ENCODE assay signal across 1 cellular context in genomic region chr22:37068859-37069258, GRCh38.
TF ChIP-seq lines count a peak whose summit lies in the region.

No MANE protein-coding gene starts in this region.

TF ChIP-seq in SK-N-SH treated with all-trans-retinoic acid at 6 μM for 48 hours, 23 proteins besides CTCF, POLR2A, EP300 and RAD21 (continued from another document):
- TF ChIP-seq, protein P1, sequence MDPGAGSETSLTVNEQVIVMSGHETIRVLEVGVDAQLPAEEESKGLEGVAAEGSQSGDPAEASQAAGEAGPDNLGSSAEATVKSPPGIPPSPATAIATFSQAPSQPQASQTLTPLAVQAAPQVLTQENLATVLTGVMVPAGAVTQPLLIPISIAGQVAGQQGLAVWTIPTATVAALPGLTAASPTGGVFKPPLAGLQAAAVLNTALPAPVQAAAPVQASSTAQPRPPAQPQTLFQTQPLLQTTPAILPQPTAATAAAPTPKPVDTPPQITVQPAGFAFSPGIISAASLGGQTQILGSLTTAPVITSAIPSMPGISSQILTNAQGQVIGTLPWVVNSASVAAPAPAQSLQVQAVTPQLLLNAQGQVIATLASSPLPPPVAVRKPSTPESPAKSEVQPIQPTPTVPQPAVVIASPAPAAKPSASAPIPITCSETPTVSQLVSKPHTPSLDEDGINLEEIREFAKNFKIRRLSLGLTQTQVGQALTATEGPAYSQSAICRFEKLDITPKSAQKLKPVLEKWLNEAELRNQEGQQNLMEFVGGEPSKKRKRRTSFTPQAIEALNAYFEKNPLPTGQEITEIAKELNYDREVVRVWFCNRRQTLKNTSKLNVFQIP (CRISPR knock-in tag; IDR thresholded peaks at IDR 0.05; ENCODE audit: borderline replicate concordance, low read depth) = no peak
- no peak for TF ChIP-seq SNAI2 (CRISPR knock-in tag; IDR thresholded peaks at IDR 0.05)
- TF ChIP-seq BACH2 (CRISPR knock-in tag; IDR thresholded peaks at IDR 0.05; ENCODE audit: borderline replicate concordance) = no peak
- no peak for TF ChIP-seq ISL1 (CRISPR knock-in tag; IDR thresholded peaks at IDR 0.05)
- TF ChIP-seq ZNF565 (CRISPR knock-in tag; conservative IDR thresholded peaks at IDR 0.05; ENCODE audit: low read depth) = no peak
- no peak for TF ChIP-seq TCF4 (CRISPR knock-in tag; IDR thresholded peaks at IDR 0.05; ENCODE audit: borderline replicate concordance)
- no peak for TF ChIP-seq TOX (CRISPR knock-in tag; IDR thresholded peaks at IDR 0.05; ENCODE audit: borderline replicate concordance)
- TF ChIP-seq, protein P2, sequence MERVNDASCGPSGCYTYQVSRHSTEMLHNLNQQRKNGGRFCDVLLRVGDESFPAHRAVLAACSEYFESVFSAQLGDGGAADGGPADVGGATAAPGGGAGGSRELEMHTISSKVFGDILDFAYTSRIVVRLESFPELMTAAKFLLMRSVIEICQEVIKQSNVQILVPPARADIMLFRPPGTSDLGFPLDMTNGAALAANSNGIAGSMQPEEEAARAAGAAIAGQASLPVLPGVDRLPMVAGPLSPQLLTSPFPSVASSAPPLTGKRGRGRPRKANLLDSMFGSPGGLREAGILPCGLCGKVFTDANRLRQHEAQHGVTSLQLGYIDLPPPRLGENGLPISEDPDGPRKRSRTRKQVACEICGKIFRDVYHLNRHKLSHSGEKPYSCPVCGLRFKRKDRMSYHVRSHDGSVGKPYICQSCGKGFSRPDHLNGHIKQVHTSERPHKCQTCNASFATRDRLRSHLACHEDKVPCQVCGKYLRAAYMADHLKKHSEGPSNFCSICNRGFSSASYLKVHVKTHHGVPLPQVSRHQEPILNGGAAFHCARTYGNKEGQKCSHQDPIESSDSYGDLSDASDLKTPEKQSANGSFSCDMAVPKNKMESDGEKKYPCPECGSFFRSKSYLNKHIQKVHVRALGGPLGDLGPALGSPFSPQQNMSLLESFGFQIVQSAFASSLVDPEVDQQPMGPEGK (CRISPR knock-in tag; IDR thresholded peaks at IDR 0.05; ENCODE audit: borderline replicate concordance) = no peak
- TF ChIP-seq, protein P3, sequence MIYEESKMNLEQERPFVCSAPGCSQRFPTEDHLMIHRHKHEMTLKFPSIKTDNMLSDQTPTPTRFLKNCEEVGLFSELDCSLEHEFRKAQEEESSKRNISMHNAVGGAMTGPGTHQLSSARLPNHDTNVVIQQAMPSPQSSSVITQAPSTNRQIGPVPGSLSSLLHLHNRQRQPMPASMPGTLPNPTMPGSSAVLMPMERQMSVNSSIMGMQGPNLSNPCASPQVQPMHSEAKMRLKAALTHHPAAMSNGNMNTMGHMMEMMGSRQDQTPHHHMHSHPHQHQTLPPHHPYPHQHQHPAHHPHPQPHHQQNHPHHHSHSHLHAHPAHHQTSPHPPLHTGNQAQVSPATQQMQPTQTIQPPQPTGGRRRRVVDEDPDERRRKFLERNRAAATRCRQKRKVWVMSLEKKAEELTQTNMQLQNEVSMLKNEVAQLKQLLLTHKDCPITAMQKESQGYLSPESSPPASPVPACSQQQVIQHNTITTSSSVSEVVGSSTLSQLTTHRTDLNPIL (CRISPR knock-in tag; IDR thresholded peaks at IDR 0.05; ENCODE audit: low read depth) = no peak
- no peak for TF ChIP-seq ZFP30 (CRISPR knock-in tag; IDR thresholded peaks at IDR 0.05)
